Comparison of ENCODE assay signal across 1 cellular context in genomic region chr1:162497723-162498441, GRCh38.
TF ChIP-seq lines count a peak whose summit lies in the region.

TSS of gene UHMK1 (plus strand) at chr1:162497818. CDS start at chr1:162498001, 183 bp downstream.

TF ChIP-seq in HEK293, 187 proteins besides CTCF, POLR2A, EP300 and RAD21 (continued from another document):
- TF ChIP-seq ZNF23 (tag by site-specific recombination; IDR thresholded peaks at IDR 0.05; ENCODE audit: borderline replicate concordance) (no peak), ZNF133 (tag by site-specific recombination; IDR thresholded peaks at IDR 0.05) (no peak)
